Comparison of ENCODE assay signal across 8 cellular contexts in the genomic region with DNA sequence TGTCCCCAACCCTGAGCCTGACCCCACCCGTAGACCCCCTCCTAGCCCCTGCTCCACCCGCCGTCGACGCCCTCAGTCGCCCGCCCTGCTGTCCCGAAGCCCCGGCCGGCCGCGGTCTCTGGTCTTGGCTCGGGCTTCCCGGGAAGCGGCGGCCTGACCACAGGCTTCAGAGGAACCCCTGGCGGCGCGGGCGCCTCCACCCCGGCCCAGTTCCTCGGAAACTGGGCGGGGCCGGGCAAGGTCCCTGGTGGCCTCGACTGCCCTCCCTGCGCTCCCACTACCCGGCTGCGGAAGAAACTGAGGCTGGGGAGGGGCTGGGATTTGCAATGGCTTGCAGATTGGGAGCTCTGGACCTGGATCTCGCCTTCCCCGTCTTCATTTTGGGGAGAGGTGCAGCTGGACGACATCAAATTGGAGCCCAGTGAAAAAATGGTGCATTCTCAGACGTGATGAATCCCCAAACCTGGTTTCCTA. TPM values are rescaled to one million over a fixed set of nuclear protein-coding genes. Genes with fewer than 3 reads are reported as not detected.
A peak's percentile ranks its signal among the peaks of the same experiment; 100 is the strongest.
DNase-seq lines count a peak whose midpoint lies in the region; ATAC-seq and TF ChIP-seq lines count a peak whose summit lies in the region.

No MANE protein-coding gene starts in this region.

- TF ChIP-seq CTCF in AG09309 (IDR thresholded peaks at IDR 0.05; ENCODE audit: control insufficient read depth, insufficient read depth, low read depth, low read length, missing control alignments) (no peak), IMR-90 (conservative IDR thresholded peaks at IDR 0.05; ENCODE audit: low read depth, low read length) (no peak), fibroblast of pulmonary artery (IDR thresholded peaks at IDR 0.05; ENCODE audit: low read length, missing control alignments) (no peak), nephron progenitor cell (IDR thresholded peaks at IDR 0.05) (no peak), uterus (IDR thresholded peaks at IDR 0.05) (no peak)

- H3K4me1 Mint-ChIP-seq in activated CD8-positive, alpha-beta memory T cell treated with anti-CD3 and anti-CD28 coated beads, Interleukin-2, amount 10 ng/mL, durations not matched to agents 7 days and 5 days, result peaks cover 35% of the 10 kb centered on the region
- peaks cover 18% of the 10 kb centered on the region for H3K4me1 Mint-ChIP-seq in nephron progenitor cell

- H3K27me3 ChIP-seq in IMR-90 (ENCODE audit: control insufficient read depth, insufficient read depth, low read length) (no peaks in the 10 kb centered on the region), uterus (no peaks in the 10 kb centered on the region)

- H3K4ac ChIP-seq in IMR-90 (ENCODE audit: low read depth, low read length), result peak overlapping the region; percentile 84

- CTCF ChIA-PET in IMR-90 (lab: Yijun Ruan, JAX), result interaction anchor here (0.6 to 2.6 kb wide), 11 partner anchors 100 to 296 kb away, joined by 3 to 14 read pairs (median 4); no protein-coding TSS in a partner anchor
- CTCF ChIA-PET in activated CD8-positive, alpha-beta memory T cell treated with anti-CD3 and anti-CD28 coated beads, Interleukin-2, amount 10 ng/mL, durations not matched to agents 7 days and 5 days (lab: Charles Lee), result interaction anchor here (0.7 to 7.2 kb wide), 40 partner anchors 10 to 541 kb away, joined by 3 to 257 read pairs (median 6); a partner anchor contains a TSS

- H4K8ac ChIP-seq in IMR-90 (ENCODE audit: low read depth in 2 of 2, low read length in 2 of 2), result peak overlapping the region; percentile 47 to 81; a peak in 2 of 4 replicates

- POLR2A ChIA-PET in IMR-90 (lab: Charles Lee; ENCODE audit: unreplicated experiment), result interaction anchor here (0.5 to 1.8 kb wide), 13 partner anchors 17 to 306 kb away, joined by 3 to 18 read pairs (median 6); a partner anchor contains a TSS

- H3K18ac ChIP-seq in IMR-90 (ENCODE audit: low read depth, low read length), result peak overlapping the region; percentile 51; the same call in 1 of the 2 replicates

- H4K20me1 ChIP-seq in IMR-90 (ENCODE audit: insufficient read depth, low read length), result peaks cover 38% of the 10 kb centered on the region

- TF ChIP-seq POLR2A in IMR-90 (IDR thresholded peaks at IDR 0.05; ENCODE audit: low read depth, low read length) (no peak), uterus (IDR thresholded peaks at IDR 0.05) (no peak)

- H3K9me3 Mint-ChIP-seq in activated CD8-positive, alpha-beta memory T cell treated with anti-CD3 and anti-CD28 coated beads, Interleukin-2, amount 10 ng/mL, durations not matched to agents 7 days and 5 days (ENCODE audit: low read depth), result no peaks in the 10 kb centered on the region
- H3K9me3 Mint-ChIP-seq in nephron progenitor cell, result no peaks in the 10 kb centered on the region

- H3K4me1 ChIP-seq in IMR-90 (ENCODE audit: control insufficient read depth, insufficient read depth, low read length) (peaks cover 21% of the 10 kb centered on the region), uterus (peaks cover 0 to 6% of the 10 kb centered on the region in 2 donors)

- peak overlapping the region; percentile 84 for H3K14ac ChIP-seq in IMR-90 (replicated peaks; ENCODE audit: low read depth, low read length)

- H3K9ac ChIP-seq in IMR-90 (ENCODE audit: low read depth, low read length), result peak overlapping the region; percentile 86

- H3K9me1 ChIP-seq in IMR-90 (ENCODE audit: insufficient read depth, low read length), result peaks cover 9% of the 10 kb centered on the region; the same call in 1 of the 2 replicates

- H3K36me3 ChIP-seq in IMR-90 (ENCODE audit: control insufficient read depth, insufficient read depth, low read length) (peaks cover 31% of the 10 kb centered on the region), uterus (no peaks in the 10 kb centered on the region)

- WGBS in IMR-90 (ENCODE audit: extremely low coverage in 2 of 2, insufficient read length in 1 of 2), 2 experiments, result 0% methylated on average over 12 of the region's 32 CpGs; no CpG with 5 or more reads in 1 of the 2 experiments

- H2AK9ac ChIP-seq in IMR-90 (replicated peaks; ENCODE audit: low read depth, low read length, poor library complexity), result peak overlapping the region; percentile 98

- H2AK5ac ChIP-seq in IMR-90 (ENCODE audit: low read depth, low read length), result peak overlapping the region; percentile 69; the same call in 1 of the 2 replicates

- H4K91ac ChIP-seq in IMR-90 (ENCODE audit: insufficient read depth, low read depth, low read length), result peak overlapping the region; percentile 82

- peak overlapping the region; percentile 31; the same call in 1 of the 2 replicates for H2BK20ac ChIP-seq in IMR-90 (ENCODE audit: low read depth, low read length)

- DNase-seq in AG09309 (ENCODE audit: low read depth) (no peak), IMR-90 (peak; percentile 25), fibroblast of pulmonary artery (ENCODE audit: low read depth) (peak; percentile 33), nephron progenitor cell (peak; percentile 69), uterus (peak in 1 of 2 donors; percentile 68)
- DNase-seq in activated CD8-positive, alpha-beta memory T cell treated with anti-CD3 and anti-CD28 coated beads, Interleukin-2, amount 10 ng/mL, durations not matched to agents 7 days and 5 days, result no peak

- peak overlapping the region; percentile 97 for H3K27ac ChIP-seq in IMR-90 (ENCODE audit: insufficient read depth, low read length)
- peak overlapping the region; percentile 93 to 98 for H3K27ac ChIP-seq in uterus

- ATAC-seq in IMR-90 (ENCODE audit: low read depth) (peak; percentile 11), GM21737 (IDR thresholded peaks at IDR 0.05; ENCODE audit: unreplicated experiment) (no peak), GM18867 (IDR thresholded peaks at IDR 0.05; ENCODE audit: unreplicated experiment) (no peak)
- no peak for ATAC-seq in activated CD8-positive, alpha-beta memory T cell treated with anti-CD3 and anti-CD28 coated beads, Interleukin-2, amount 10 ng/mL, durations not matched to agents 7 days and 5 days

- H2AFZ ChIP-seq in IMR-90 (replicated peaks; ENCODE audit: low read length, poor library complexity), result peak overlapping the region; percentile 94

- H3K9me3 ChIP-seq in IMR-90 (ENCODE audit: control insufficient read depth, insufficient read depth, low read length) (no peaks in the 10 kb centered on the region), uterus (no peaks in the 10 kb centered on the region)

- H3K36me3 Mint-ChIP-seq in activated CD8-positive, alpha-beta memory T cell treated with anti-CD3 and anti-CD28 coated beads, Interleukin-2, amount 10 ng/mL, durations not matched to agents 7 days and 5 days, result peaks cover 35% of the 10 kb centered on the region
- H3K36me3 Mint-ChIP-seq in nephron progenitor cell (ENCODE audit: low read depth), result no peaks in the 10 kb centered on the region

- BruUV-seq in IMR-90 (replicated peaks; lab: Mats Ljungman, UMichigan), result no TSS peak

- H3K79me1 ChIP-seq in IMR-90 (ENCODE audit: low read depth in 1 of 2, low read length in 2 of 2), result peaks cover 14 to 39% of the 10 kb centered on the region in 2 experiments; a peak in 3 of 4 replicates

- in situ Hi-C loops in IMR-90 (cut with MboI; ENCODE audit: low sequenced_read_pairs), result loop anchor here (5.0 kb wide), 1 partner anchor 106 kb away; no protein-coding TSS in a partner anchor

- peak overlapping the region; percentile 85 for H2BK120ac ChIP-seq in IMR-90 (ENCODE audit: low read depth, low read length)

- H3K27ac Mint-ChIP-seq in activated CD8-positive, alpha-beta memory T cell treated with anti-CD3 and anti-CD28 coated beads, Interleukin-2, amount 10 ng/mL, durations not matched to agents 7 days and 5 days, result peak overlapping the region; percentile 95
- no peak overlapping the region for H3K27ac Mint-ChIP-seq in nephron progenitor cell

- H3K4me3 ChIP-seq in AG09309 (ENCODE audit: control insufficient read depth, low read depth, low read length), result peak overlapping the region; percentile 62
- peak overlapping the region; percentile 77 for H3K4me3 ChIP-seq in IMR-90 (ENCODE audit: insufficient read depth, low read depth, low read length)
- H3K4me3 ChIP-seq in fibroblast of pulmonary artery (replicated peaks; ENCODE audit: low read depth, low read length), result peak overlapping the region; percentile 76
- peak overlapping the region; percentile 83 to 87 for H3K4me3 ChIP-seq in uterus

- H2BK5ac ChIP-seq in IMR-90 (ENCODE audit: low read depth, low read length, poor library complexity, severe bottlenecking), result peak overlapping the region; percentile 90

- peak overlapping the region; percentile 82 for H3K23ac ChIP-seq in IMR-90 (ENCODE audit: low read depth, low read length)

- intact Hi-C loops in IMR-90 (cut with micrococcal nuclease), result loop anchor here (1.0 to 10.0 kb wide), 2 partner anchors 100 to 122 kb away; no protein-coding TSS in a partner anchor
- intact Hi-C loops in uterus (cut with DNase I; ENCODE audit: low total_unique reads), result loop anchor here (5.0 kb wide), 1 partner anchor 101 kb away; no protein-coding TSS in a partner anchor

- TF ChIP-seq RAD21 in IMR-90 (IDR thresholded peaks at IDR 0.05; ENCODE audit: low read length), result no peak

- peak overlapping the region; percentile 19; the same call in 1 of the 2 replicates for H4K5ac ChIP-seq in IMR-90 (ENCODE audit: low read depth, low read length)

- dilution Hi-C loops in IMR-90 (cut with HindIII; ENCODE audit: low sequenced_read_pairs, unreplicated experiment), result no loop called here

- peak overlapping the region; percentile 63 for H3K4me2 ChIP-seq in IMR-90 (ENCODE audit: low read depth, low read length)

- H2BK15ac ChIP-seq in IMR-90 (ENCODE audit: low read depth, low read length), result peak overlapping the region; percentile 77; the same call in 1 of the 3 replicates

- peaks cover 14% of the 10 kb centered on the region for H3K27me3 Mint-ChIP-seq in activated CD8-positive, alpha-beta memory T cell treated with anti-CD3 and anti-CD28 coated beads, Interleukin-2, amount 10 ng/mL, durations not matched to agents 7 days and 5 days
- H3K27me3 Mint-ChIP-seq in nephron progenitor cell (ENCODE audit: low read depth, poor library complexity), result peaks cover 34% of the 10 kb centered on the region

- peak overlapping the region; percentile 97 for H3K4me3 Mint-ChIP-seq in activated CD8-positive, alpha-beta memory T cell treated with anti-CD3 and anti-CD28 coated beads, Interleukin-2, amount 10 ng/mL, durations not matched to agents 7 days and 5 days
- peak overlapping the region; percentile 86 for H3K4me3 Mint-ChIP-seq in nephron progenitor cell

- H3K56ac ChIP-seq in IMR-90 (ENCODE audit: extremely low read depth, insufficient read depth, low read length), result 0 out of 2 replicates have a peak overlapping the region, but pooled peaks have one; percentile 8

RNA-seq across cellular contexts. Expression of a gene that starts 0.7 kb away (rescaled TPM):
- total RNA-seq in IMR-90 (2012; rRNA removed), result 2.0 and 2.2 TPM in 2 replicates
- polyA plus RNA-seq in IMR-90 (2012; rRNA removed), result 19.9 and 22.0 TPM in 2 replicates
- polyA plus RNA-seq in IMR-90 (2012; cell fraction: cytosol; rRNA removed), result 42.9 and 94.9 TPM in 2 replicates
- polyA plus RNA-seq in IMR-90 (2012; cell fraction: nucleus; rRNA removed; ENCODE audit: low replicate concordance), result 109 and 179 TPM in 2 replicates
- 100 to 1,000 TPM; 158 to 200 TPM for total RNA-seq in activated CD8-positive, alpha-beta memory T cell treated with anti-CD3 and anti-CD28 coated beads, Interleukin-2, amount 10 ng/mL, durations not matched to agents 7 days and 5 days
- total RNA-seq in uterus, result 10 to 100 TPM in 1 of 4 donors, 1 to 10 TPM in 2, not detected in 1; 6.4 to 45.3 (median 7.6) TPM

RNA-seq across cellular contexts. Expression of a gene that starts 12.4 kb away (rescaled TPM):
- total RNA-seq in IMR-90 (2012; rRNA removed) (not detected in 2 replicates), uterus (not detected)
- not detected in 2 replicates for polyA plus RNA-seq in IMR-90 (2012; rRNA removed)
- not detected in 2 replicates for polyA plus RNA-seq in IMR-90 (2012; cell fraction: cytosol; rRNA removed)
- not detected in 2 replicates for polyA plus RNA-seq in IMR-90 (2012; cell fraction: nucleus; rRNA removed; ENCODE audit: low replicate concordance)
- not detected for total RNA-seq in activated CD8-positive, alpha-beta memory T cell treated with anti-CD3 and anti-CD28 coated beads, Interleukin-2, amount 10 ng/mL, durations not matched to agents 7 days and 5 days

RNA-seq across cellular contexts. Expression of a gene that starts 16.7 kb away (rescaled TPM):
- total RNA-seq in IMR-90 (2012; rRNA removed) (not detected in 2 replicates), uterus (not detected)
- polyA plus RNA-seq in IMR-90 (2012; rRNA removed), result not detected in 2 replicates
- not detected in 2 replicates for polyA plus RNA-seq in IMR-90 (2012; cell fraction: cytosol; rRNA removed)
- not detected in 2 replicates for polyA plus RNA-seq in IMR-90 (2012; cell fraction: nucleus; rRNA removed; ENCODE audit: low replicate concordance)
- not detected for total RNA-seq in activated CD8-positive, alpha-beta memory T cell treated with anti-CD3 and anti-CD28 coated beads, Interleukin-2, amount 10 ng/mL, durations not matched to agents 7 days and 5 days

RNA-seq across cellular contexts. Expression of a gene that starts 19.6 kb away (rescaled TPM):
- not detected in 2 replicates for total RNA-seq in IMR-90 (2012; rRNA removed)
- not detected in 2 replicates for polyA plus RNA-seq in IMR-90 (2012; rRNA removed)
- polyA plus RNA-seq in IMR-90 (2012; cell fraction: cytosol; rRNA removed), result not detected in 2 replicates
- polyA plus RNA-seq in IMR-90 (2012; cell fraction: nucleus; rRNA removed; ENCODE audit: low replicate concordance), result not detected in 2 replicates
- total RNA-seq in activated CD8-positive, alpha-beta memory T cell treated with anti-CD3 and anti-CD28 coated beads, Interleukin-2, amount 10 ng/mL, durations not matched to agents 7 days and 5 days, result not detected
- not detected for total RNA-seq in uterus

RNA-seq across cellular contexts. Expression of a gene that starts 24.4 kb away (rescaled TPM):
- total RNA-seq in IMR-90 (2012; rRNA removed) (not detected in 2 replicates), uterus (not detected)
- polyA plus RNA-seq in IMR-90 (2012; rRNA removed), result not detected in 2 replicates
- polyA plus RNA-seq in IMR-90 (2012; cell fraction: cytosol; rRNA removed), result not detected in 2 replicates
- polyA plus RNA-seq in IMR-90 (2012; cell fraction: nucleus; rRNA removed; ENCODE audit: low replicate concordance), result not detected in 2 replicates
- total RNA-seq in activated CD8-positive, alpha-beta memory T cell treated with anti-CD3 and anti-CD28 coated beads, Interleukin-2, amount 10 ng/mL, durations not matched to agents 7 days and 5 days, result not detected

Comparison
In these comparisons a context has a peak if more than half of its experiments do, and no peak if none do; other contexts are left out.
1. DNase-seq: peak in IMR-90 (single experiment), fibroblast of pulmonary artery (single experiment) and nephron progenitor cell (single experiment); none in AG09309 (single experiment) and activated CD8-positive, alpha-beta memory T cell treated with anti-CD3 and anti-CD28 coated beads, Interleukin-2, amount 10 ng/mL, durations not matched to agents 7 days and 5 days (single experiment).
2. Peak in every context shown above with its lines, with median percentiles within 50 percentile points of each other: H3K4me3 ChIP-seq.